8 cellular contexts compared by ENCODE assay signal in the genomic region with DNA sequence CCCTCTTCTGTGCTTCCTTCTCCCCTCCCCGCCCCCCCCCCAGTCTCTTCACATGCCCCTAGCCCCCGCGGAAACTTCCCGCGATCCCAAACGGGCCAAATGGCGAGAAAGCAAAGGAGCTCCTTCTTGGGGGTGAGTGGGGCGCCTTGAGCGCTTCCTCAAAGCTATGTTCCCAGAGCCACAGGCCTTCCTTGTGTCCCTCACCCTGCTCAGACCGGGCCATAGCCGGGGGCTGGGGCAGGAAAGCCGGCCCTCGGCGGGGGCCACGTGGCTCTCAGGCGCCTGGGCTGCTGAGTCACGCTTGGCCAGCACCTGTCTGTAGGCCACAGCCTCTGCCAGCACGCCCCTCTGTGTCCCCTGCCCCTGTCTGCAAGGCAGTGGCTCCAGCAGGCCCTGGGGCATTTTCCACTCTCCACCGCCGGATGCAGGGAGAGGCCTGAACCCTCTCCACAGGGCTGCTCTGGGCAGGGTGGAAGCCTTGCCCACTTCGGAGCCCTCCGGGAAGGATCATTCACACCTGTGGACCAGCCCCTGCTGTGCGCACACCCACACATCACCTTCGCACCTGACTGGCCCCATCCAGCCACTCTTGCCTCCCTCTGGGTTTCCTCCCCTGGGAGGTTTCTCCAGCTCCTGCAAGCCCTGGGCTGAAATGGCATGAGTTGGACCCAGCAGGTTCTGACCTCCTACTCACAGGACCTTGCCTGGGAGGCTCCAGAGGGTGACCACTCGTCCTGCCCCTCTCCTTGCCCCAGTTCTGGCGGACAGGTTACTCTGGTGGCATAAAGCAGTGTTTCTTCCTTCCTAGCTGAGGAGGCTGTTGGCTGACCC. TPM values are rescaled to one million over a fixed set of nuclear protein-coding genes. Genes with fewer than 3 reads are reported as not detected.
DNase-seq lines count a peak whose midpoint lies in the region; ATAC-seq and TF ChIP-seq lines count a peak whose summit lies in the region.

No MANE protein-coding gene starts in this region.

- peaks cover 30% of the 10 kb centered on the region for H3K36me3 Mint-ChIP-seq in CD8-positive, alpha-beta T cell

- H3K27me3 ChIP-seq in CD8-positive, alpha-beta T cell (ENCODE audit: insufficient read depth, low read length): no peaks in the 10 kb centered on the region
- no peaks in the 10 kb centered on the region for H3K27me3 ChIP-seq in adipocyte (replicated peaks; ENCODE audit: control insufficient read depth, insufficient read depth, low read length)

- peak; percentile 1 for ATAC-seq in CD8-positive, alpha-beta T cell
- ATAC-seq in GM21619 (IDR thresholded peaks at IDR 0.05; ENCODE audit: unreplicated experiment): peak; percentile 17
- peak; percentile 13 to 37 for ATAC-seq in left cardiac atrium
- ATAC-seq in GM19023 (IDR thresholded peaks at IDR 0.05; ENCODE audit: unreplicated experiment): no peak

- H3K9me3 ChIP-seq in CD8-positive, alpha-beta T cell (ENCODE audit: low read length): no peaks in the 10 kb centered on the region
- no peaks in the 10 kb centered on the region for H3K9me3 ChIP-seq in adipocyte (ENCODE audit: control insufficient read depth, low read length)

- peaks cover 18% of the 10 kb centered on the region for H3K36me3 ChIP-seq in CD8-positive, alpha-beta T cell (ENCODE audit: insufficient read depth, low read length)
- H3K36me3 ChIP-seq in adipocyte (ENCODE audit: control insufficient read depth, insufficient read depth, low read length, severe bottlenecking): peaks cover 27% of the 10 kb centered on the region

- TF ChIP-seq CTCF in CD8-positive, alpha-beta T cell (IDR thresholded peaks at IDR 0.05): no peak

- no peaks in the 10 kb centered on the region for H3K27me3 Mint-ChIP-seq in CD8-positive, alpha-beta T cell (ENCODE audit: low read depth)

- no peaks in the 10 kb centered on the region for H3K9me3 Mint-ChIP-seq in CD8-positive, alpha-beta T cell

- peak overlapping the region; percentile 90 for H3K27ac Mint-ChIP-seq in CD8-positive, alpha-beta T cell

- H3K4me3 Mint-ChIP-seq in CD8-positive, alpha-beta T cell: peak overlapping the region; percentile 95

- POLR2A ChIA-PET in CD8-positive, alpha-beta T cell (lab: Charles Lee): interaction anchor here (1.0 to 2.5 kb wide), 10 partner anchors 8 to 196 kb away, joined by 3 to 11 read pairs (median 4); partner anchors contain the start of genes HNRNPH1 and MGAT4B

- H3K4me1 Mint-ChIP-seq in CD8-positive, alpha-beta T cell (ENCODE audit: low read depth): peaks cover 55% of the 10 kb centered on the region

- CTCF ChIA-PET in CD8-positive, alpha-beta T cell (lab: Charles Lee): interaction anchor here (1.3 to 1.7 kb wide), 3 partner anchors 17 to 23 kb away, joined by 3 to 12 read pairs (median 4); no protein-coding TSS in a partner anchor

- peak overlapping the region; percentile 92 for H3K27ac ChIP-seq in CD8-positive, alpha-beta T cell (ENCODE audit: low read depth, low read length)

- H3K4me3 ChIP-seq in CD8-positive, alpha-beta T cell (ENCODE audit: low read depth, low read length): peak overlapping the region; percentile 57
- H3K4me3 ChIP-seq in adipocyte (ENCODE audit: low read length): peak overlapping the region; percentile 87

- H3K9ac ChIP-seq in adipocyte (ENCODE audit: low read length): peak overlapping the region; percentile 99

- peaks cover 47% of the 10 kb centered on the region for H3K4me1 ChIP-seq in CD8-positive, alpha-beta T cell (ENCODE audit: insufficient read depth, low read length)
- peaks cover 50% of the 10 kb centered on the region for H3K4me1 ChIP-seq in adipocyte (ENCODE audit: control insufficient read depth, insufficient read depth, low read length)

- DNase-seq in CD8-positive, alpha-beta T cell: peak in 4 of 7 experiments; percentile 41 to 64 (median 46)
- DNase-seq in NOMO-1 treated with dmso at 0.1 percent for 144 hours (lab: John Stamatoyannopoulos, UW; ENCODE audit: unreplicated experiment) (peak; percentile 38), adipocyte (ENCODE audit: low read depth) (peak; percentile 74), left cardiac atrium (peak; percentile 74), posterior cingulate gyrus (peak in 7 of 10 donors; percentile 53 to 95 (median 70)), NCI-H526 treated with DMSO at 0.1 percent for 48 hours (lab: John Stamatoyannopoulos, UW) (no peak)

- intact Hi-C loops in CD8-positive, alpha-beta T cell (cut with DNase I, micrococcal nuclease): loop anchor here (1.0 to 5.0 kb wide), 9 partner anchors 8 to 253 kb away; partner anchors contain the start of genes MRNIP (in 2 of the 2), HNRNPH1 (in 1 of the 2), MAML1 (in 1 of the 2) and MGAT4B (in 1 of the 2)
- intact Hi-C loops in left cardiac atrium (cut with DNase I): loop anchor here in 1 of 2 donors (5.0 kb wide), 1 partner anchor 38 kb away; the partner anchor contains the start of gene MRNIP
- intact Hi-C loops in posterior cingulate gyrus (cut with DNase I): loop anchor here (2.0 to 5.0 kb wide), 2 partner anchors 13 to 38 kb away; partner anchors contain the start of genes MGAT4B and MRNIP

RNA-seq across cellular contexts. Expression of gene SQSTM1, which starts 1.2 kb away (rescaled TPM):
- 100 to 1,000 TPM; 398 to 438 TPM for total RNA-seq in CD8-positive, alpha-beta T cell
- 100 to 1,000 TPM; 302 to 316 TPM for total RNA-seq in left cardiac atrium

RNA-seq across cellular contexts. Expression of gene MGAT4B, which starts 12.8 kb away (rescaled TPM):
- 100 to 1,000 TPM; 113 to 126 TPM for total RNA-seq in CD8-positive, alpha-beta T cell
- 10 to 100 TPM; 66.5 to 85.9 TPM for total RNA-seq in left cardiac atrium

RNA-seq across cellular contexts. Expression of gene LTC4S, which starts 25.7 kb away (rescaled TPM):
- total RNA-seq in CD8-positive, alpha-beta T cell: 1 to 10 TPM; 3.2 to 4.8 TPM
- total RNA-seq in left cardiac atrium: 10 to 100 TPM; 13.9 to 16.1 TPM

RNA-seq across cellular contexts. Expression of gene MRNIP, which starts 39.1 kb away (rescaled TPM):
- 10 to 100 TPM; 30.0 to 38.5 TPM for total RNA-seq in CD8-positive, alpha-beta T cell
- total RNA-seq in left cardiac atrium: 10 to 100 TPM; 11.1 to 12.7 TPM
